ENCODE assay signal across 25 cellular contexts in genomic region chr2:223270538-223270937, GRCh38.
"Had no signal": no experiment of that assay in that cellular context is flagged by ENCODE, and none has a peak within 500 bp of the region (broad histone marks: within the 10 kb centered on the region; RNA-seq: fewer than 3 reads in every experiment).

No MANE protein-coding gene starts in this region.

- DNase-seq: dermis blood vessel endothelial cell; effector memory CD4-positive, alpha-beta T cell; foreskin keratinocyte; heart left ventricle; left cardiac atrium; left lung; mesendoderm; midbrain; naive thymus-derived CD4-positive, alpha-beta T cell; nephron progenitor cell; nucleus accumbens; psoas muscle; right cardiac atrium; sigmoid colon; spleen; stimulated activated CD4-positive, alpha-beta T cell treated with anti-CD3 and anti-CD28 coated beads, Interleukin-4, amount 100 ng/mL, for 4 hours; stimulated activated naive CD8-positive, alpha-beta T cell treated with anti-CD3 and anti-CD28 coated beads, Interleukin-15, Interleukin-2, amounts not matched to agents 100 U/mL and 50 U/mL, for 24 hours; substantia nigra; testis; upper lobe of left lung had no signal

- H2AFZ ChIP-seq: hepatocyte had no signal

- H3K27me3 ChIP-seq: esophagus muscularis mucosa, foreskin keratinocyte, gastroesophageal sphincter, heart left ventricle, hepatocyte, left lung, sigmoid colon, spleen, testis, tibial nerve, upper lobe of left lung had no signal

- H3K9me3 ChIP-seq: esophagus muscularis mucosa, gastroesophageal sphincter, heart left ventricle, left lung, psoas muscle, sigmoid colon, spleen, testis, tibial nerve, upper lobe of left lung had no signal

- H3K4me2 ChIP-seq: hepatocyte had no signal

- H3K27ac ChIP-seq: coronary artery, esophagus muscularis mucosa, foreskin keratinocyte, gastroesophageal sphincter, heart left ventricle, hepatocyte, left lung, psoas muscle, sigmoid colon, spleen, testis, tibial nerve, upper lobe of left lung had no signal

- H3K36me3 ChIP-seq: esophagus muscularis mucosa, gastroesophageal sphincter, heart left ventricle, left lung, sigmoid colon, spleen, tibial nerve, upper lobe of left lung had no signal

- H3K79me2 ChIP-seq: hepatocyte had no signal

- H3K4me1 ChIP-seq: esophagus muscularis mucosa, foreskin keratinocyte, gastroesophageal sphincter, heart left ventricle, left lung, psoas muscle, sigmoid colon, spleen, testis, tibial nerve, upper lobe of left lung had no signal

- H3K4me3 ChIP-seq: coronary artery, esophagus muscularis mucosa, gastroesophageal sphincter, heart left ventricle, hepatocyte, left lung, psoas muscle, sigmoid colon, spleen, testis, tibial nerve, upper lobe of left lung had no signal
